In the genomic region with DNA sequence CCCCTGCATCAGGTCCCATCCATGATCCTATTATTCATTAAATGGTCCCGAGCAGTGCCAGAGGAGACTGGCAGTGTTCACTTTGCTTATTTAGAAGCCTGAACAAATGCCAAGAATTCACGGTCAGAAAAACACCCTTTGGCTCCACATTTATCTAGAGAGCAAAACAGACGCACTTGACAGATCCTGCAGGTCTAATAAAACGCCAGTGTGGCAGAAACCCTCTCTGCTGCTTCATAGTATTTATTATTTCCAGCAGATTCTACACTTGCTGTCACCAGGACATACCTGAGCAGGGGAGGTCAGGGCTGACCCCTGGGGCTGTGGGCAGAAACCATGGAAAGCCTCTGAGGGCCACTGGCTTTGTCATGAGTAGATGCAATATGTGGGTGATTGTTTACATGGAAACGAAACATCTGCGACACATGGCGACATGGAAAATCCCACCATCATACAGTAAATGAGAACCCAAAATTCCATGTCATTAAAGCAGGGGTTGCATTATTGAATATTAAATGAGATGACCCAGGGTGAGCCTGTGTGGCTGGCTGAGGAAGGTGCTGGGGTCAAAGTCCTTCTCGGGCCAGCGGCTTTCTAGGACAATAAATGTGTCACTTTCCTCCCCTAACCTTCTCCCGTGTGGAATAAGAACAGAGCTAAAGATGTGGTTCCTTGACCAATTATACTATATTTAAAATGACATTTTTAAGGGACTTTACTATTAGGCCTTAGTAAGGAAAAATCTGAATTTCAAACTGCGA, we compare ENCODE assay signal across 14 cellular contexts.
DNase-seq lines count a peak whose midpoint lies in the region; ATAC-seq, FAIRE-seq and TF ChIP-seq lines count a peak whose summit lies in the region.
"Had no signal": no experiment of that assay in that cellular context is flagged by ENCODE, and none has a peak within 500 bp of the region (broad histone marks: within the 10 kb centered on the region; RNA-seq: fewer than 3 reads in every experiment).

No MANE protein-coding gene starts in this region.

- H2AFZ ChIP-seq in keratinocyte (ENCODE audit: control insufficient read depth, low read length): no peak overlapping the region

- peaks cover 2% of the 10 kb centered on the region for H3K27me3 Mint-ChIP-seq in activated CD8-positive, alpha-beta T cell treated with anti-CD3 and anti-CD28 coated beads, Interleukin-2, amount 10 ng/mL, durations not matched to agents 7 days and 5 days (ENCODE audit: low read depth)
- peaks cover 25% of the 10 kb centered on the region for H3K27me3 Mint-ChIP-seq in activated T-cell treated with anti-CD3 and anti-CD28 coated beads, Interleukin-2, amount 50 U/mL, for 72 hours (ENCODE audit: low read depth)

- WGBS in prostate gland: 57% methylated on average over 11 of the region's 11 CpGs

- peak overlapping the region; percentile 58 for H3K4me2 ChIP-seq in keratinocyte (ENCODE audit: control insufficient read depth, extremely low read depth, insufficient read depth, low read depth, low read length)

- H3K4me3 ChIP-seq in ascending aorta: no peak overlapping the region
- H3K4me3 ChIP-seq in keratinocyte (ENCODE audit: control insufficient read depth in 2 of 3, extremely low read depth in 1 of 3, insufficient read depth in 2 of 3, low read depth in 1 of 3, low read length in 3 of 3): no peak overlapping the region
- H3K4me3 ChIP-seq in prostate gland: no peak overlapping the region
- H3K4me3 ChIP-seq: SJSA1 had no signal

- no peak overlapping the region for H3K4me3 Mint-ChIP-seq in activated CD8-positive, alpha-beta T cell treated with anti-CD3 and anti-CD28 coated beads, Interleukin-2, amount 10 ng/mL, durations not matched to agents 7 days and 5 days
- H3K4me3 Mint-ChIP-seq in activated T-cell treated with anti-CD3 and anti-CD28 coated beads, Interleukin-2, amount 50 U/mL, for 72 hours: no peak overlapping the region
- H3K4me3 Mint-ChIP-seq: activated T-cell treated with anti-CD3 and anti-CD28 coated beads, Interleukin-2, amount 50 U/mL, for 24 hours; HFFc6; naive thymus-derived CD8-positive, alpha-beta T cell had no signal

- no peak for FAIRE-seq in keratinocyte (lab: Jason Lieb, UNC)
- FAIRE-seq: endometrium had no signal

- peaks cover 0 to 7% of the 10 kb centered on the region in 2 donors for H3K9me3 ChIP-seq in ascending aorta
- no peaks in the 10 kb centered on the region for H3K9me3 ChIP-seq in keratinocyte (ENCODE audit: control insufficient read depth, low read depth, low read length)
- H3K9me3 ChIP-seq in prostate gland: no peaks in the 10 kb centered on the region
- H3K9me3 ChIP-seq: SJSA1 had no signal

- intact Hi-C loops in ascending aorta (cut with DNase I) (loop anchor here (2.0 kb wide), 1 partner anchor 20 kb away; no protein-coding TSS in a partner anchor), prostate gland (cut with DNase I) (loop anchor here (5.0 kb wide), 2 partner anchors 103 to 198 kb away; no protein-coding TSS in a partner anchor)

- H3K27ac ChIP-seq in ascending aorta: peak overlapping the region; percentile 43 to 61
- H3K27ac ChIP-seq in keratinocyte (ENCODE audit: control insufficient read depth, insufficient read depth, low read length): peak overlapping the region; percentile 64
- peak overlapping the region; percentile 78 to 86 for H3K27ac ChIP-seq in prostate gland
- H3K27ac ChIP-seq: SJSA1 had no signal

- peak overlapping the region; percentile 33 for H3K9ac ChIP-seq in keratinocyte (ENCODE audit: control insufficient read depth, extremely low read depth, insufficient read depth, low read length)

- DNase-seq in DMS79 (lab: John Stamatoyannopoulos, UW) (peak; percentile 9), ascending aorta (ENCODE audit: low spot score in 2 of 2) (no peak), keratinocyte (ENCODE audit: low read depth, low spot score) (no peak), prostate gland (ENCODE audit: low spot score) (peak; percentile 60), NCI-H2171 (lab: John Stamatoyannopoulos, UW) (no peak)
- DNase-seq in activated CD8-positive, alpha-beta T cell treated with anti-CD3 and anti-CD28 coated beads, Interleukin-2, amount 10 ng/mL, durations not matched to agents 7 days and 5 days: no peak
- no peak for DNase-seq in stimulated activated CD4-positive, alpha-beta T cell treated with anti-CD3 and anti-CD28 coated beads, Interleukin-4, amount 100 ng/mL, for 4 hours
- no peak for DNase-seq in activated T-cell treated with anti-CD3 and anti-CD28 coated beads, Interleukin-2, amount 50 U/mL, for 72 hours
- DNase-seq: activated T-cell treated with anti-CD3 and anti-CD28 coated beads, Interleukin-2, amount 50 U/mL, for 24 hours; HFFc6; naive thymus-derived CD8-positive, alpha-beta T cell had no signal

- H3K79me2 ChIP-seq in keratinocyte (ENCODE audit: control insufficient read depth, insufficient read depth, low read length): no peaks in the 10 kb centered on the region

- POLR2A ChIA-PET in activated CD8-positive, alpha-beta T cell treated with anti-CD3 and anti-CD28 coated beads, Interleukin-2, amount 10 ng/mL, durations not matched to agents 7 days and 5 days (lab: Charles Lee): no interaction called here

- H3K36me3 Mint-ChIP-seq in activated CD8-positive, alpha-beta T cell treated with anti-CD3 and anti-CD28 coated beads, Interleukin-2, amount 10 ng/mL, durations not matched to agents 7 days and 5 days (ENCODE audit: low read depth): no peaks in the 10 kb centered on the region
- peaks cover 0 to 2% of the 10 kb centered on the region in 2 donors for H3K36me3 Mint-ChIP-seq in activated T-cell treated with anti-CD3 and anti-CD28 coated beads, Interleukin-2, amount 50 U/mL, for 72 hours (ENCODE audit: insufficient read depth in 2 of 2)

- H3K4me1 Mint-ChIP-seq in activated CD8-positive, alpha-beta T cell treated with anti-CD3 and anti-CD28 coated beads, Interleukin-2, amount 10 ng/mL, durations not matched to agents 7 days and 5 days (ENCODE audit: low read depth): no peaks in the 10 kb centered on the region
- no peaks in the 10 kb centered on the region for H3K4me1 Mint-ChIP-seq in activated T-cell treated with anti-CD3 and anti-CD28 coated beads, Interleukin-2, amount 50 U/mL, for 72 hours (ENCODE audit: low read depth)

- CTCF ChIA-PET in activated CD8-positive, alpha-beta T cell treated with anti-CD3 and anti-CD28 coated beads, Interleukin-2, amount 10 ng/mL, durations not matched to agents 7 days and 5 days (lab: Charles Lee): no interaction called here

- no peak for TF ChIP-seq POLR2A in prostate gland (IDR thresholded peaks at IDR 0.05)

- H3K36me3 ChIP-seq in ascending aorta (no peaks in the 10 kb centered on the region), keratinocyte (ENCODE audit: control insufficient read depth in 2 of 2, extremely low read depth in 1 of 2, insufficient read depth in 2 of 2, low read length in 2 of 2) (no peaks in the 10 kb centered on the region), prostate gland (no peaks in the 10 kb centered on the region)
- H3K36me3 ChIP-seq: SJSA1 had no signal

- dilution Hi-C loops in keratinocyte (cut with MboI; ENCODE audit: extremely low pct_ligation_motif_present, low sequenced_read_pairs): no loop called here

- no peak for ATAC-seq in activated CD8-positive, alpha-beta T cell treated with anti-CD3 and anti-CD28 coated beads, Interleukin-2, amount 10 ng/mL, durations not matched to agents 7 days and 5 days
- ATAC-seq in activated T-cell treated with anti-CD3 and anti-CD28 coated beads, Interleukin-2, amount 50 U/mL, for 72 hours (replicated peaks in 1 of 2): no peak
- ATAC-seq: activated CD4-positive, CD25-positive, alpha-beta regulatory T cell treated with anti-CD3 and anti-CD28 coated beads, Interleukin-2, amount 50 U/mL, for 24 hours; naive thymus-derived CD8-positive, alpha-beta T cell had no signal

- TF ChIP-seq CTCF in ascending aorta (IDR thresholded peaks at IDR 0.05) (no peak), keratinocyte (optimal IDR thresholded peaks at IDR 0.05 in 1 of 3, IDR thresholded peaks at IDR 0.05 in 1 of 3, conservative IDR thresholded peaks at IDR 0.05 in 1 of 3; ENCODE audit: extremely low read depth in 1 of 3, insufficient read depth in 2 of 3, low read length in 3 of 3) (no peak), prostate gland (IDR thresholded peaks at IDR 0.05) (no peak)

- no peaks in the 10 kb centered on the region for H3K27me3 ChIP-seq in ascending aorta
- no peaks in the 10 kb centered on the region for H3K27me3 ChIP-seq in keratinocyte (ENCODE audit: control insufficient read depth, extremely low read depth, insufficient read depth, low read length)
- H3K27me3 ChIP-seq in prostate gland (replicated peaks; ENCODE audit: insufficient read depth): no peaks in the 10 kb centered on the region
- H3K27me3 ChIP-seq: SJSA1 had no signal

- no peaks in the 10 kb centered on the region for H3K9me1 ChIP-seq in keratinocyte (ENCODE audit: control insufficient read depth, extremely low read depth, insufficient read depth, low read length)

- H4K20me1 ChIP-seq in keratinocyte (ENCODE audit: control insufficient read depth, extremely low read depth, insufficient read depth, low read length): no peaks in the 10 kb centered on the region

- no peaks in the 10 kb centered on the region for H3K9me3 Mint-ChIP-seq in activated CD8-positive, alpha-beta T cell treated with anti-CD3 and anti-CD28 coated beads, Interleukin-2, amount 10 ng/mL, durations not matched to agents 7 days and 5 days (ENCODE audit: insufficient read depth)
- H3K9me3 Mint-ChIP-seq in activated T-cell treated with anti-CD3 and anti-CD28 coated beads, Interleukin-2, amount 50 U/mL, for 72 hours: peaks cover 2% of the 10 kb centered on the region in 2 donors

- no peak overlapping the region for H3K27ac Mint-ChIP-seq in activated CD8-positive, alpha-beta T cell treated with anti-CD3 and anti-CD28 coated beads, Interleukin-2, amount 10 ng/mL, durations not matched to agents 7 days and 5 days
- H3K27ac Mint-ChIP-seq in activated T-cell treated with anti-CD3 and anti-CD28 coated beads, Interleukin-2, amount 50 U/mL, for 72 hours: no peak overlapping the region
- H3K27ac Mint-ChIP-seq: activated T-cell treated with anti-CD3 and anti-CD28 coated beads, Interleukin-2, amount 50 U/mL, for 24 hours; HFFc6; naive thymus-derived CD8-positive, alpha-beta T cell had no signal

- H3K4me1 ChIP-seq in ascending aorta (peaks cover 7 to 16% of the 10 kb centered on the region in 2 donors), keratinocyte (ENCODE audit: control insufficient read depth, extremely low read depth, insufficient read depth, low read length) (peaks cover 20% of the 10 kb centered on the region), prostate gland (replicated peaks) (peaks cover 3% of the 10 kb centered on the region)
- H3K4me1 ChIP-seq: SJSA1 had no signal

Comparison
In these comparisons a context has a peak if more than half of its experiments do, and no peak if none do; other contexts are left out.
1. DNase-seq: peak in DMS79 (single experiment) and prostate gland (single experiment); none in ascending aorta (0 of 2), keratinocyte (single experiment), activated CD8-positive, alpha-beta T cell treated with anti-CD3 and anti-CD28 coated beads, Interleukin-2, amount 10 ng/mL, durations not matched to agents 7 days and 5 days (single experiment), stimulated activated CD4-positive, alpha-beta T cell treated with anti-CD3 and anti-CD28 coated beads, Interleukin-4, amount 100 ng/mL, for 4 hours (0 of 2), activated T-cell treated with anti-CD3 and anti-CD28 coated beads, Interleukin-2, amount 50 U/mL, for 72 hours (0 of 2) and NCI-H2171 (single experiment).
2. Peak in every context shown above with its lines, with median percentiles within 50 percentile points of each other: H3K27ac ChIP-seq.